9 cellular contexts compared by ENCODE assay signal in the genomic region with DNA sequence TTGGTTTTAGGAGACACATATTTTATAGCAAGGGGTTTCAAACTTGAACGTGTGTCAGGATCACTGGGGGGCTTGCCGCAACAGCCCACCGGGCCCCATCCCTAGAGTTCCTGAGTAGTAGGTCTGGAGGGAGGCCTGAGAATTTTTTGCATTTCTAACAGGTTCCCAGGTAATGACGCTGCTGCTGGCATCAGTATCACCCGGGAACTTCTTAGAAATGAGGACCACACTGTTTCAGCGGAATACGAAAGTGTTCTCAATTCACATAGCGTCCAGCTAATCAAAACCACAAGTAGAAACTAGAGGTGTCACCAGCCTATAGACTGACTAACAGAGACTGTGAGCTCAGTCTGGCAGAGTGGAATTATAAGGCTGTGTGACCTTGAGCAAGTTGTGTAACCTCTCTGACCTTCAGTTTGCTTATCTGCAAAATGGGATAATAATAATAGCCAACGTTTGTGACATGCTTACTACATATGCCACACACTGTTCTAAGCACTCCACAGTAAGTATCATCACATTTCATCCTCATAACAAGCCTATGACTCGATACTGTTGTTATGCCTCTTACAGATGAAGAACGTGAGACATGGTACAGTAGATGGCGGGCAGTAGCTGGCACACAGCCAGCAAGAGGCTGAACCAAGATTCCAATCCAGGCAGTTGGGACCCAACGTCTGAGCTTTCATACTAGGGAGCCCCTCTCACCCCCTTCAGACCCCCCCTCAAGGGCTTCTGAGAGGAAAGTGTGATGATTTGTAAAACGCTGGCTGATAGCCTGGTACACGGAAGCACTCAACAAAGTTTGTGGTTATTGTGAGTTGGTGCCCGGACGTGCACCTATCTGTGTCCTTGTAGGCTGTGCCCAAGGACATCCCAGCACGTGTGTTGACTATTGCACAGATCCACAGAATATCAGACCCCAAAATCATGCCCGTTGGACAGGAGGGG. TPM values are rescaled to one million over a fixed set of nuclear protein-coding genes. Genes with fewer than 3 reads are reported as not detected.
DNase-seq lines count a peak whose midpoint lies in the region; ATAC-seq, FAIRE-seq and TF ChIP-seq lines count a peak whose summit lies in the region.
"Had no signal": no experiment of that assay in that cellular context is flagged by ENCODE, and none has a peak within 500 bp of the region (broad histone marks: within the 10 kb centered on the region; RNA-seq: fewer than 3 reads in every experiment).

No MANE protein-coding gene starts in this region.

- H3K4me2 ChIP-seq in HepG2 (ENCODE audit: low read depth, low read length), result peak overlapping the region; percentile 76; the same call in 1 of the 2 replicates

- peak overlapping the region; percentile 82 for H3K4me3 Mint-ChIP-seq in activated T-helper 17 cell treated with anti-CD3 and anti-CD28 coated beads, Interleukin-2, amount 50 U/mL, for 72 hours

- CTCF ChIA-PET in HepG2 (lab: Yijun Ruan, JAX; ENCODE audit: low intra/inter-chr PET ratio, low total read pairs), result interaction anchor here (1.2 to 2.4 kb wide), 4 partner anchors 79 to 113 kb away, joined by 4 to 10 read pairs (median 10); partner anchors contain the start of genes CSHL1 and GH1

- no peak overlapping the region for H3K9ac ChIP-seq in HepG2 (ENCODE audit: insufficient read depth, low read depth, low read length)

- H2AFZ ChIP-seq in HepG2 (ENCODE audit: low read length), result no peak overlapping the region

- peaks cover 7% of the 10 kb centered on the region for H3K36me3 Mint-ChIP-seq in activated T-helper 17 cell treated with anti-CD3 and anti-CD28 coated beads, Interleukin-2, amount 50 U/mL, for 72 hours (ENCODE audit: low read depth)

- H3K27me3 ChIP-seq in HepG2 (ENCODE audit: control insufficient read depth in 1 of 2, insufficient read depth in 2 of 2, low read length in 2 of 2) (no peaks in the 10 kb centered on the region; a peak in 1 of 5 replicates), transverse colon (no peaks in the 10 kb centered on the region), gastroesophageal sphincter (peaks cover 5% of the 10 kb centered on the region)

- no peak overlapping the region for H3K4me3 ChIP-seq in HepG2 (replicated peaks in 1 of 3; ENCODE audit: insufficient read depth in 1 of 3, low read depth in 2 of 3, low read length in 3 of 3)
- no peak overlapping the region for H3K4me3 ChIP-seq in transverse colon
- no peak overlapping the region for H3K4me3 ChIP-seq in gastroesophageal sphincter

- H3K4me1 Mint-ChIP-seq in activated T-helper 17 cell treated with anti-CD3 and anti-CD28 coated beads, Interleukin-2, amount 50 U/mL, for 72 hours, result peaks cover 43% of the 10 kb centered on the region

- intact Hi-C loops in HepG2 (cut with micrococcal nuclease; ENCODE audit: unreplicated experiment) (loop anchor here (5.0 kb wide), 1 partner anchor 108 kb away; the partner anchor contains the start of gene GH1), transverse colon (cut with DNase I; ENCODE audit: low total_unique reads) (loop anchor here (5.0 to 10.0 kb wide), 2 partner anchors 100 to 627 kb away; no protein-coding TSS in a partner anchor)

- no peaks in the 10 kb centered on the region for H3K79me2 ChIP-seq in HepG2 (ENCODE audit: insufficient read depth, low read length)

- H3K27ac Mint-ChIP-seq in activated T-helper 17 cell treated with anti-CD3 and anti-CD28 coated beads, Interleukin-2, amount 50 U/mL, for 72 hours, result peak overlapping the region; percentile 80

- TF ChIP-seq EP300 in HepG2 (IDR thresholded peaks at IDR 0.05; ENCODE audit: low read depth in 2 of 2, low read length in 2 of 2), result no peak
- TF ChIP-seq EP300 in HepG2 (CRISPR knock-in tag; IDR thresholded peaks at IDR 0.05; ENCODE audit: borderline replicate concordance), result no peak
- no peak for TF ChIP-seq EP300 in transverse colon (IDR thresholded peaks at IDR 0.05; ENCODE audit: low read depth)
- TF ChIP-seq EP300 in gastroesophageal sphincter (IDR thresholded peaks at IDR 0.05), result no peak

- H3K27ac ChIP-seq in HepG2 (ENCODE audit: extremely low read length, insufficient read depth, low read length), result no peak overlapping the region
- H3K27ac ChIP-seq in transverse colon, result peak overlapping the region in 3 of 4 donors; percentile 15 to 30 (median 29)
- peak overlapping the region in 1 of 4 donors; percentile 47 for H3K27ac ChIP-seq in gastroesophageal sphincter

- TF ChIP-seq CTCF in HepG2 (CRISPR knock-in tag; IDR thresholded peaks at IDR 0.05) (no peak), transverse colon (IDR thresholded peaks at IDR 0.05) (no peak), gastroesophageal sphincter (IDR thresholded peaks at IDR 0.05) (no peak)

- DNase-seq in activated T-cell treated with anti-CD3 and anti-CD28 coated beads for 1 hour (ENCODE audit: low read depth), result peak; percentile 27
- no peak for DNase-seq in activated T-cell treated with anti-CD3 and anti-CD28 coated beads for 4 hours
- no peak for DNase-seq in HepG2 (ENCODE audit: low spot score)
- no peak for DNase-seq in transverse colon
- DNase-seq in NCI-H2227 treated with DMSO at 0.1 percent for 48 hours (lab: John Stamatoyannopoulos, UW), result no peak

- TF ChIP-seq RAD21 in HepG2 (CRISPR knock-in tag; IDR thresholded peaks at IDR 0.05), result no peak

- H4K20me1 ChIP-seq in HepG2 (ENCODE audit: insufficient read depth, low read length), result no peaks in the 10 kb centered on the region

- POLR2A ChIA-PET in HepG2 (lab: Yijun Ruan, JAX), result interaction anchor here (0.7 to 1.8 kb wide), 5 partner anchors 17 to 120 kb away, joined by 3 to 9 read pairs (median 3); no protein-coding TSS in a partner anchor

- no peaks in the 10 kb centered on the region for H3K27me3 Mint-ChIP-seq in activated T-helper 17 cell treated with anti-CD3 and anti-CD28 coated beads, Interleukin-2, amount 50 U/mL, for 72 hours

- no peaks in the 10 kb centered on the region for H3K9me3 Mint-ChIP-seq in activated T-helper 17 cell treated with anti-CD3 and anti-CD28 coated beads, Interleukin-2, amount 50 U/mL, for 72 hours

- BruUV-seq in HepG2 (replicated peaks; lab: Mats Ljungman, UMichigan), result no TSS peak

- 47% methylated on average over 19 of the region's 19 CpGs for WGBS in HepG2 (ENCODE audit: low lambda C conversion rate)
- WGBS in transverse colon (ENCODE audit: low coverage in 1 of 2), 2 donors, result 43 to 59% methylated on average over 5 to 19 of the region's 19 CpGs
- 30 to 53% methylated on average over 6 to 10 of the region's 19 CpGs for WGBS in gastroesophageal sphincter (ENCODE audit: low coverage in 1 of 2), 2 donors

- no peak for FAIRE-seq in HepG2 (lab: Jason Lieb, UNC)

- peak; percentile 69 for ATAC-seq in activated T-helper 17 cell treated with anti-CD3 and anti-CD28 coated beads, Interleukin-2, amount 50 U/mL, for 72 hours (replicated peaks)
- ATAC-seq in HepG2, result peak; percentile 6; the same call in 2 of the 3 replicates
- ATAC-seq in GM18861 (IDR thresholded peaks at IDR 0.05; ENCODE audit: unreplicated experiment), result no peak
- ATAC-seq in gastroesophageal sphincter, result no peak

- H3K9me3 ChIP-seq in HepG2 (ENCODE audit: low read length), result no peaks in the 10 kb centered on the region
- H3K9me3 ChIP-seq in transverse colon, result no peaks in the 10 kb centered on the region
- H3K9me3 ChIP-seq in gastroesophageal sphincter, result no peaks in the 10 kb centered on the region

- H3K4me1 ChIP-seq in HepG2 (ENCODE audit: insufficient read depth, low read length) (peaks cover 59% of the 10 kb centered on the region), transverse colon (peaks cover 0 to 12% (median 3%) of the 10 kb centered on the region in 4 donors), gastroesophageal sphincter (peaks cover 0 to 8% (median 0%) of the 10 kb centered on the region in 3 donors)

- TF ChIP-seq POLR2A in HepG2 (IDR thresholded peaks at IDR 0.05; ENCODE audit: insufficient read depth in 1 of 2, low read depth in 2 of 2, low read length in 2 of 2) (no peak), transverse colon (IDR thresholded peaks at IDR 0.05) (no peak), gastroesophageal sphincter (IDR thresholded peaks at IDR 0.05) (no peak)

- H3K36me3 ChIP-seq in HepG2 (replicated peaks in 1 of 2; ENCODE audit: control insufficient read depth in 1 of 2, insufficient read depth in 2 of 2, low read length in 2 of 2) (no peaks in the 10 kb centered on the region), transverse colon (no peaks in the 10 kb centered on the region), gastroesophageal sphincter (no peaks in the 10 kb centered on the region)

- in situ Hi-C loops in HepG2 (cut with HindIII; ENCODE audit: extremely low pct_ligation_motif_present, low pct_unique_long_range_greater_than_20kb) (loop anchor here (5.0 kb wide), 1 partner anchor 107 kb away; the partner anchor contains the start of gene ERN1), transverse colon (cut with MboI; ENCODE audit: low pct_ligation_motif_present in 1 of 4, low pct_unique_long_range_greater_than_20kb in 1 of 4, low sequenced_read_pairs in 3 of 4) (loop anchor here (10.0 to 25.0 kb wide), 5 partner anchors 100 to 262 kb away; partner anchors contain the start of genes CSHL1 (in 2 of the 4), ERN1 (in 2 of the 4) and GH1 (in 2 of the 4))

RNA-seq across cellular contexts. Expression of gene ICAM2, which starts 4.6 kb away (rescaled TPM):
- total RNA-seq in activated T-helper 17 cell treated with anti-CD3 and anti-CD28 coated beads, Interleukin-2, amount 50 U/mL, for 72 hours, result 10 to 100 TPM; 43.0 to 54.9 TPM
- 7.9 and 10.9 TPM in 2 replicates for total RNA-seq in HepG2 (2016; rRNA removed; fragmentation: Illumina TruSeq; extraction: Trizol)
- total RNA-seq in HepG2 (2016; cell fraction: cytosol; rRNA removed; fragmentation: Illumina TruSeq; extraction: Trizol; ENCODE audit: low read depth), result 4.1 and 5.7 TPM in 2 replicates
- total RNA-seq in HepG2 (2016; cell fraction: insoluble cytoplasmic fraction; rRNA removed; fragmentation: Illumina TruSeq; extraction: Trizol), result 9.4 and 10.9 TPM in 2 replicates
- total RNA-seq in HepG2 (2016; cell fraction: membrane; rRNA removed; fragmentation: Illumina TruSeq; extraction: Trizol), result 8.3 and 9.3 TPM in 2 replicates
- 7.4 and 8.7 TPM in 2 replicates for total RNA-seq in HepG2 (2016; cell fraction: nucleus; rRNA removed; fragmentation: Illumina TruSeq; extraction: Trizol)
- 20.8 and 21.4 TPM in 2 replicates for polyA plus RNA-seq in HepG2 (2011; rRNA removed)
- 25.1 and 29.5 TPM in 2 replicates for polyA plus RNA-seq in HepG2 (2011; cell fraction: cytosol; rRNA removed)
- 10.1 and 10.2 TPM in 2 replicates for polyA plus RNA-seq in HepG2 (2011; cell fraction: nucleus; rRNA removed)
- 6.0 and 8.9 TPM in 2 replicates for polyA plus RNA-seq in HepG2 (2012)
- 3.9 and 5.8 TPM in 2 replicates for polyA plus RNA-seq in HepG2 (2016; cell fraction: cytosol; fragmentation: Illumina TruSeq; extraction: Trizol; ENCODE audit: low read depth)
- polyA plus RNA-seq in HepG2 (2016; cell fraction: insoluble cytoplasmic fraction; fragmentation: Illumina TruSeq; extraction: Trizol; ENCODE audit: low read depth), result 7.5 and 8.3 TPM in 2 replicates
- polyA plus RNA-seq in HepG2 (2016; cell fraction: membrane; fragmentation: Illumina TruSeq; extraction: Trizol; ENCODE audit: low read depth), result 5.9 and 6.9 TPM in 2 replicates
- 11.9 and 12.3 TPM in 2 replicates for polyA plus RNA-seq in HepG2 (2016; cell fraction: nucleus; fragmentation: Illumina TruSeq; extraction: Trizol; ENCODE audit: insufficient read depth, low read depth)
- 1.3 and 35.6 TPM in 2 replicates for polyA minus RNA-seq in HepG2 (2011; rRNA and poly(A)+ RNA removed; ENCODE audit: low replicate concordance)
- polyA minus RNA-seq in HepG2 (2011; cell fraction: cytosol; rRNA and poly(A)+ RNA removed), result 6.6 and 7.4 TPM in 2 replicates
- polyA minus RNA-seq in HepG2 (2011; cell fraction: nucleus; rRNA and poly(A)+ RNA removed), result 4.2 and 7.6 TPM in 2 replicates
- total RNA-seq in transverse colon, result 10 to 100 TPM in 1 of 4 donors, 1 to 10 TPM in 2, not detected in 1; 6.4 to 24.3 (median 9.3) TPM
- 10 to 100 TPM in 3 of 4 donors, 1 to 10 TPM in 1; 7.2 to 71.1 (median 36.7) TPM for total RNA-seq in gastroesophageal sphincter
- total RNA-seq: NCI-H460 had no signal

RNA-seq across cellular contexts. Expression of gene PRR29, which starts 26.9 kb away (rescaled TPM):
- 1 to 10 TPM; 2.9 to 3.2 TPM for total RNA-seq in activated T-helper 17 cell treated with anti-CD3 and anti-CD28 coated beads, Interleukin-2, amount 50 U/mL, for 72 hours
- 0.07 and 0.11 TPM in 2 replicates for total RNA-seq in HepG2 (2016; rRNA removed; fragmentation: Illumina TruSeq; extraction: Trizol)
- not detected in 2 replicates for total RNA-seq in HepG2 (2016; cell fraction: cytosol; rRNA removed; fragmentation: Illumina TruSeq; extraction: Trizol; ENCODE audit: low read depth)
- 0.19 TPM in 1 of 2 replicates, not detected in the other for total RNA-seq in HepG2 (2016; cell fraction: insoluble cytoplasmic fraction; rRNA removed; fragmentation: Illumina TruSeq; extraction: Trizol)
- 0.06 and 0.14 TPM in 2 replicates for total RNA-seq in HepG2 (2016; cell fraction: membrane; rRNA removed; fragmentation: Illumina TruSeq; extraction: Trizol)
- not detected in 2 replicates for total RNA-seq in HepG2 (2016; cell fraction: nucleus; rRNA removed; fragmentation: Illumina TruSeq; extraction: Trizol)
- 0.08 and 0.20 TPM in 2 replicates for polyA plus RNA-seq in HepG2 (2011; rRNA removed)
- polyA plus RNA-seq in HepG2 (2011; cell fraction: cytosol; rRNA removed), result 0.06 and 0.07 TPM in 2 replicates
- 0.73 and 0.96 TPM in 2 replicates for polyA plus RNA-seq in HepG2 (2011; cell fraction: nucleus; rRNA removed)
- polyA plus RNA-seq in HepG2 (2012), result 0.21 and 0.40 TPM in 2 replicates
- 0.10 and 0.11 TPM in 2 replicates for polyA plus RNA-seq in HepG2 (2016; cell fraction: cytosol; fragmentation: Illumina TruSeq; extraction: Trizol; ENCODE audit: low read depth)
- 0.23 TPM in 1 of 2 replicates, not detected in the other for polyA plus RNA-seq in HepG2 (2016; cell fraction: insoluble cytoplasmic fraction; fragmentation: Illumina TruSeq; extraction: Trizol; ENCODE audit: low read depth)
- not detected in 2 replicates for polyA plus RNA-seq in HepG2 (2016; cell fraction: membrane; fragmentation: Illumina TruSeq; extraction: Trizol; ENCODE audit: low read depth)
- polyA plus RNA-seq in HepG2 (2016; cell fraction: nucleus; fragmentation: Illumina TruSeq; extraction: Trizol; ENCODE audit: insufficient read depth, low read depth), result not detected in 2 replicates
- 0.16 TPM in 1 of 2 replicates, not detected in the other for polyA minus RNA-seq in HepG2 (2011; rRNA and poly(A)+ RNA removed; ENCODE audit: low replicate concordance)
- polyA minus RNA-seq in HepG2 (2011; cell fraction: cytosol; rRNA and poly(A)+ RNA removed), result not detected in 2 replicates
- polyA minus RNA-seq in HepG2 (2011; cell fraction: nucleus; rRNA and poly(A)+ RNA removed), result 0.26 and 0.37 TPM in 2 replicates
- not detected for total RNA-seq in transverse colon
- 1 to 10 TPM in 1 of 4 donors, under 1 TPM in 2, not detected in 1; 0.23 to 1.1 (median 0.57) TPM for total RNA-seq in gastroesophageal sphincter
- total RNA-seq: NCI-H460 had no signal

RNA-seq across cellular contexts. Expression of gene SCN4A, which starts 52.3 kb away (rescaled TPM):
- under 1 TPM; 0.32 to 0.37 TPM for total RNA-seq in activated T-helper 17 cell treated with anti-CD3 and anti-CD28 coated beads, Interleukin-2, amount 50 U/mL, for 72 hours
- total RNA-seq in HepG2 (2016; rRNA removed; fragmentation: Illumina TruSeq; extraction: Trizol), result 0.02 TPM in 1 of 2 replicates, not detected in the other
- not detected in 2 replicates for total RNA-seq in HepG2 (2016; cell fraction: cytosol; rRNA removed; fragmentation: Illumina TruSeq; extraction: Trizol; ENCODE audit: low read depth)
- total RNA-seq in HepG2 (2016; cell fraction: insoluble cytoplasmic fraction; rRNA removed; fragmentation: Illumina TruSeq; extraction: Trizol), result not detected in 2 replicates
- total RNA-seq in HepG2 (2016; cell fraction: membrane; rRNA removed; fragmentation: Illumina TruSeq; extraction: Trizol), result not detected in 2 replicates
- not detected in 2 replicates for total RNA-seq in HepG2 (2016; cell fraction: nucleus; rRNA removed; fragmentation: Illumina TruSeq; extraction: Trizol)
- 0.03 and 0.04 TPM in 2 replicates for polyA plus RNA-seq in HepG2 (2011; rRNA removed)
- polyA plus RNA-seq in HepG2 (2011; cell fraction: cytosol; rRNA removed), result 0.01 TPM in 2 replicates
- polyA plus RNA-seq in HepG2 (2011; cell fraction: nucleus; rRNA removed), result 0.07 and 0.13 TPM in 2 replicates
- polyA plus RNA-seq in HepG2 (2012), result 0.03 and 0.12 TPM in 2 replicates
- not detected in 2 replicates for polyA plus RNA-seq in HepG2 (2016; cell fraction: cytosol; fragmentation: Illumina TruSeq; extraction: Trizol; ENCODE audit: low read depth)
- polyA plus RNA-seq in HepG2 (2016; cell fraction: insoluble cytoplasmic fraction; fragmentation: Illumina TruSeq; extraction: Trizol; ENCODE audit: low read depth), result not detected in 2 replicates
- not detected in 2 replicates for polyA plus RNA-seq in HepG2 (2016; cell fraction: membrane; fragmentation: Illumina TruSeq; extraction: Trizol; ENCODE audit: low read depth)
- polyA plus RNA-seq in HepG2 (2016; cell fraction: nucleus; fragmentation: Illumina TruSeq; extraction: Trizol; ENCODE audit: insufficient read depth, low read depth), result not detected in 2 replicates
- polyA minus RNA-seq in HepG2 (2011; rRNA and poly(A)+ RNA removed; ENCODE audit: low replicate concordance), result 0.38 and 4.1 TPM in 2 replicates
- not detected in 2 replicates for polyA minus RNA-seq in HepG2 (2011; cell fraction: cytosol; rRNA and poly(A)+ RNA removed)
- polyA minus RNA-seq in HepG2 (2011; cell fraction: nucleus; rRNA and poly(A)+ RNA removed), result 0.26 and 0.37 TPM in 2 replicates
- under 1 TPM in 3 of 4 donors, not detected in 1; 0.14 to 0.48 (median 0.20) TPM for total RNA-seq in transverse colon
- total RNA-seq in gastroesophageal sphincter, result under 1 TPM; 0.15 to 0.47 (median 0.35) TPM

Comparison
In these comparisons a context has a peak if more than half of its experiments do, and no peak if none do; other contexts are left out.
1. ATAC-seq: peak in activated T-helper 17 cell treated with anti-CD3 and anti-CD28 coated beads, Interleukin-2, amount 50 U/mL, for 72 hours (single experiment) and HepG2 (single experiment); none in GM18861 (single experiment) and gastroesophageal sphincter (single experiment).